In genomic region chr1:233453433-233454200, GRCh38 we compare ENCODE assay signal across 5 cellular contexts.
"Had no signal": no experiment of that assay in that cellular context is flagged by ENCODE, and none has a peak within 500 bp of the region (broad histone marks: within the 10 kb centered on the region; RNA-seq: fewer than 3 reads in every experiment).

No MANE protein-coding gene starts in this region.

- DNase-seq: GM23248, GOT3, H7 had no signal

- H3K36me3 ChIP-seq: HAP-1 had no signal

- H3K9me3 ChIP-seq: HAP-1 had no signal

- H3K4me3 ChIP-seq: GM23248, HAP-1 had no signal

- H3K27ac ChIP-seq: GM23248 had no signal

- H2AFZ ChIP-seq: GM23248 had no signal

- FAIRE-seq: HTR-8/SVneo had no signal

- H3K4me1 ChIP-seq: HAP-1 had no signal
